Comparison of ENCODE assay signal across 13 cellular contexts in genomic region chr9:68306391-68306964, GRCh38. TPM values are rescaled to one million over a fixed set of nuclear protein-coding genes. Genes with fewer than 3 reads are reported as not detected.
DNase-seq lines count a peak whose midpoint lies in the region; ATAC-seq and TF ChIP-seq lines count a peak whose summit lies in the region.
"Not testable (repeated sequence)": the region's sequence is repeated elsewhere in the genome, so short reads cannot be mapped to it uniquely, and the experiment has no call there.
"Had no signal": no experiment of that assay in that cellular context is flagged by ENCODE, and none has a peak within 500 bp of the region (broad histone marks: within the 10 kb centered on the region; RNA-seq: fewer than 3 reads in every experiment).

No MANE protein-coding gene starts in this region.

- H3K27ac ChIP-seq in left lung, thoracic aorta: not testable (repeated sequence)

- CTCF ChIA-PET in WTC11 (lab: Charles Lee), result not testable (repeated sequence)

- peaks cover 3 to 16% of the 10 kb centered on the region in 2 donors for H3K27me3 ChIP-seq in left lung
- H3K27me3 ChIP-seq in thoracic aorta (replicated peaks; ENCODE audit: insufficient read depth), result not testable (repeated sequence)

- not testable (repeated sequence) for H3K4me1 ChIP-seq in left lung; thoracic aorta (ENCODE audit: control insufficient read depth in 1 of 2, low read depth in 2 of 2)

- DNase-seq in CD14-positive monocyte (ENCODE audit: low spot score), result peak; percentile 20
- not testable (repeated sequence) for DNase-seq in WTC11 (ENCODE audit: low spot score); left cardiac atrium; left lung; omental fat pad (ENCODE audit: low spot score); thoracic aorta (ENCODE audit: low spot score)

- H3K4me1 Mint-ChIP-seq in CD14-positive monocyte, WTC11: not testable (repeated sequence)

- not testable (repeated sequence) for TF ChIP-seq CTCF in CD14-positive monocyte (IDR thresholded peaks at IDR 0.05); WTC11 (IDR thresholded peaks at IDR 0.05); left lung (IDR thresholded peaks at IDR 0.05); omental fat pad (IDR thresholded peaks at IDR 0.05); thoracic aorta (IDR thresholded peaks at IDR 0.05)

- not testable (repeated sequence) for H3K27ac Mint-ChIP-seq in CD14-positive monocyte, WTC11

- not testable (repeated sequence) for H3K36me3 ChIP-seq in left lung, thoracic aorta

- intact Hi-C loops in CD14-positive monocyte (cut with micrococcal nuclease); left cardiac atrium (cut with DNase I); left lung (cut with DNase I): not testable (repeated sequence)

- ATAC-seq in WTC11 (peak; percentile 38), esophagus mucosa (peak; percentile 36), left cardiac atrium (peak; percentile 38 to 54), left lung (peak; percentile 22), omental fat pad (ENCODE audit: low FRiP score) (peak; percentile 63), thoracic aorta (ENCODE audit: insufficient number of reproducible peaks, low FRiP score, low read depth) (peak; percentile 21)

- not testable (repeated sequence) for H3K4me3 Mint-ChIP-seq in CD14-positive monocyte, WTC11

- H3K9me3 ChIP-seq in left lung, thoracic aorta: not testable (repeated sequence)

- H3K27me3 Mint-ChIP-seq in CD14-positive monocyte (ENCODE audit: low read depth in 3 of 3), result not testable (repeated sequence)
- peaks cover 39% of the 10 kb centered on the region for H3K27me3 Mint-ChIP-seq in WTC11 (ENCODE audit: low read depth)

- H3K4me3 ChIP-seq in left lung, thoracic aorta: not testable (repeated sequence)

- not testable (repeated sequence) for H3K9me3 Mint-ChIP-seq in CD14-positive monocyte, WTC11

- H3K36me3 Mint-ChIP-seq in CD14-positive monocyte, WTC11: not testable (repeated sequence)

- POLR2A ChIA-PET in WTC11 (lab: Charles Lee), result not testable (repeated sequence)

RNA-seq across cellular contexts. Expression of gene FOXD4L3, which starts 3.8 kb away (rescaled TPM):
- polyA plus RNA-seq in CD14-positive monocyte, result not detected
- total RNA-seq in WTC11 (2021) (not detected in 3 replicates), esophagus mucosa (not detected), left cardiac atrium (under 1 TPM in 1 of 2 donors, not detected in 1; 0.13 TPM), left lung (not detected), omental fat pad (under 1 TPM in 1 of 4 donors, not detected in 3; 0.19 TPM), thoracic aorta (under 1 TPM in 1 of 2 donors, not detected in 1; 0.78 TPM)
- total RNA-seq: A673; Caco-2; CD8-positive, alpha-beta memory T cell; H1; HT-29 had no signal
- polyA plus RNA-seq: BJ; CD8-positive, alpha-beta memory T cell; H1 had no signal

RNA-seq across cellular contexts. Expression of gene PGM5, which starts 49.9 kb away (rescaled TPM):
- 1 to 10 TPM; 1.1 to 1.2 TPM for polyA plus RNA-seq in CD14-positive monocyte
- total RNA-seq in WTC11 (2021) (0.11 to 0.16 TPM (median 0.13 TPM) in 3 replicates), esophagus mucosa (4.1 TPM), left cardiac atrium (100 to 1,000 TPM; 258 to 276 TPM), left lung (10 to 100 TPM; 12.7 to 21.7 TPM), omental fat pad (10 to 100 TPM; 18.1 to 63.7 (median 26.3) TPM), thoracic aorta (10 to 100 TPM; 79.3 to 94.1 TPM)
- total RNA-seq: A673; CD8-positive, alpha-beta memory T cell; H1 had no signal
- polyA plus RNA-seq: CD8-positive, alpha-beta memory T cell; H1 had no signal
